In genomic region chr22:30289126-30289979, GRCh38 we compare ENCODE assay signal across 8 cellular contexts. TPM values are rescaled to one million over a fixed set of nuclear protein-coding genes. Genes with fewer than 3 reads are reported as not detected.
DNase-seq lines count a peak whose midpoint lies in the region; ATAC-seq, FAIRE-seq and TF ChIP-seq lines count a peak whose summit lies in the region.

CASTOR1 (minus strand) TSS chr22:30289505; CDS start chr22:30289497, 8 bp downstream.

- no peaks in the 10 kb centered on the region for H3K27me3 ChIP-seq in mucosa of rectum (ENCODE audit: control insufficient read depth in 2 of 2, insufficient read depth in 2 of 2, low read length in 2 of 2)

- ATAC-seq in GM21526 (IDR thresholded peaks at IDR 0.05; ENCODE audit: low FRiP score, unreplicated experiment) = peak; percentile 63

- peak within 1 kb of the TSS; percentile 81 to 87 for H3K27ac ChIP-seq in mucosa of rectum (ENCODE audit: low read depth in 2 of 2, low read length in 2 of 2)

- H3K27me3 Mint-ChIP-seq in IgD-negative memory B cell = no peaks in the 10 kb centered on the region

- H3K4me1 ChIP-seq in mucosa of rectum (ENCODE audit: control insufficient read depth in 2 of 2, insufficient read depth in 2 of 2, low read length in 2 of 2) = peaks cover 28 to 35% of the 10 kb centered on the region in 2 donors

- peak; percentile 94 for DNase-seq in D721Med (ENCODE audit: insufficient read length, low spot score)
- peak; percentile 98 for DNase-seq in OCI-M1 (lab: John Stamatoyannopoulos, UW)
- peak; percentile 93 for DNase-seq in activated T-cell treated with anti-CD3 and anti-CD28 coated beads, Interleukin-2, amount 50 U/mL, for 1 hour
- peak; percentile 97 for DNase-seq in erythroblast (lab: John Stamatoyannopoulos, UW)
- DNase-seq in stimulated activated CD8-positive, alpha-beta memory T cell treated with anti-CD3 and anti-CD28 coated beads, Interleukin-4, amount 100 ng/mL, for 4 hours (ENCODE audit: low read depth in 2 of 2, low spot score in 1 of 2) = peak; percentile 74 to 76

- no peaks in the 10 kb centered on the region for H3K9me3 ChIP-seq in mucosa of rectum (ENCODE audit: control insufficient read depth in 2 of 2, low read length in 2 of 2)

- FAIRE-seq in D721Med (lab: Jason Lieb, UNC) = no peak

- TF ChIP-seq POLR2A in erythroblast (IDR thresholded peaks at IDR 0.05; ENCODE audit: low read length) = peak; percentile 32

- peak within 1 kb of the TSS; percentile 90 to 97 (median 96) for H3K4me3 Mint-ChIP-seq in IgD-negative memory B cell

- no peaks in the 10 kb centered on the region for H3K9me3 Mint-ChIP-seq in IgD-negative memory B cell

- H3K36me3 ChIP-seq in mucosa of rectum (ENCODE audit: control insufficient read depth in 2 of 2, insufficient read depth in 2 of 2, low read length in 2 of 2) = peaks cover 28 to 29% of the 10 kb centered on the region in 2 donors

- peak within 1 kb of the TSS; percentile 87 to 95 (median 91) for H3K27ac Mint-ChIP-seq in IgD-negative memory B cell

- peak within 1 kb of the TSS; percentile 75 to 82 for H3K9ac ChIP-seq in mucosa of rectum (ENCODE audit: low read depth in 1 of 2, low read length in 2 of 2)

- H3K4me3 ChIP-seq in mucosa of rectum (ENCODE audit: low read length in 2 of 2) = peak within 1 kb of the TSS; percentile 77 to 80

- peaks cover 10 to 22% (median 20%) of the 10 kb centered on the region in 3 donors for H3K4me1 Mint-ChIP-seq in IgD-negative memory B cell

- TF ChIP-seq CTCF in D721Med (IDR thresholded peaks at IDR 0.05; ENCODE audit: insufficient read depth, missing control alignments) = no peak

- peaks cover 2% of the 10 kb centered on the region for H3K36me3 Mint-ChIP-seq in IgD-negative memory B cell

RNA-seq across cellular contexts. Expression of gene CASTOR1, which starts in this region (rescaled TPM):
- polyA plus RNA-seq in IgD-negative memory B cell = 15.7 TPM

Comparison
In these comparisons a context has a peak if more than half of its experiments do, and no peak if none do; other contexts are left out.
1. Peak in every context shown above with its lines: DNase-seq, ATAC-seq, H3K4me3 ChIP-seq and H3K27ac ChIP-seq.